ENCODE assay signal across 18 cellular contexts in the genomic region with DNA sequence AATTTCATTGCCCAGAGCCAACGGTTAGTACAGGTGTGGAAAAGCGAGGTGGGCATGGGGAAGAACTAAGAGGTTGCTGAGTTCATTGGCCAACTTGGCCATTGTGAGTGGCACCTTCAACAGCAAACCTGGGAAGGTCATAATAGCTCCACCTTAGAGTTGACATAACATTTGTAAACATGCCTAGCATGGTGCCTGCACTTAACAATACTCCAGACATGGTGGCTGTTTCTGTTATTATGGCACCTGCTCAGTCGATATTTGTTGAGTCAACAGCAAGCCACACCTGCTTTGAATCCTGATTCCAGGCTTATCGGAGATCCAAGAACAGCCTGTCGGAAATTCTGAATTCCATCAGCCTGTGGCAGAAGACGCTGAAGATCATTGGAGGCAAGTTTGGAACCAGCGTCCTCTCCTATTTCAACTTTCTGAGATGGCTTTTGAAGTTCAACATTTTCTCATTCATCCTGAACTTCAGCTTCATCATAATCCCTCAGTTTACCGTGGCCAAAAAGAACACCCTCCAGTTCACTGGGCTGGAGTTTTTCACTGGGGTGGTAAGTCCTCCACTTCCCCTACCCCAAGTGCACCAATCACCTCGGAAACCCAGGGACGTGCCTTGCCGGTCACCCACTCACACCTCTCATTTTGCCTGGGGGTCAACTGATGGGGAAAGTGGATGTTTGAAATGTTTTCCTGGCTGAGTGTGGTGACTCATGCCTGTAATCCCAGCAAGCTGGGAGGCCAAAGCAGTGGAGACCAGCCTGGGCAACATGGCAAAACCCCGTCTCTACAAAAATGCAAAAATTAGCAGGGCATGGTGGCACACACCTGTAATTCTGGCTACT. TPM values are rescaled to one million over a fixed set of nuclear protein-coding genes. Genes with fewer than 3 reads are reported as not detected.
A peak's percentile ranks its signal among the peaks of the same experiment; 100 is the strongest.
DNase-seq lines count a peak whose midpoint lies in the region; TF ChIP-seq lines count a peak whose summit lies in the region.
"Had no signal": no experiment of that assay in that cellular context is flagged by ENCODE, and none has a peak within 500 bp of the region (broad histone marks: within the 10 kb centered on the region; RNA-seq: fewer than 3 reads in every experiment).

No MANE protein-coding gene starts in this region.

- no TSS peak for BruUV-seq in mammary epithelial cell (replicated peaks; lab: Mats Ljungman, UMichigan)

- H3K36me3 ChIP-seq in mammary epithelial cell (ENCODE audit: insufficient read depth, low read length) (no peaks in the 10 kb centered on the region), transverse colon (peaks cover 0 to 6% (median 0%) of the 10 kb centered on the region in 4 donors)
- H3K36me3 ChIP-seq in effector memory CD4-positive, alpha-beta T cell (ENCODE audit: control insufficient read depth, insufficient read depth, low read length), result no peaks in the 10 kb centered on the region
- H3K36me3 ChIP-seq: esophagus muscularis mucosa had no signal

- in situ Hi-C loops in mammary epithelial cell (cut with MboI; ENCODE audit: low sequenced_read_pairs in 2 of 2) (no loop called here), transverse colon (cut with MboI; ENCODE audit: low pct_ligation_motif_present in 1 of 4, low pct_unique_long_range_greater_than_20kb in 1 of 4, low sequenced_read_pairs in 3 of 4) (no loop called here)

- no peaks in the 10 kb centered on the region for H3K9me3 ChIP-seq in mammary epithelial cell (replicated peaks; ENCODE audit: insufficient read depth, low read length)
- no peaks in the 10 kb centered on the region for H3K9me3 ChIP-seq in transverse colon
- no peaks in the 10 kb centered on the region for H3K9me3 ChIP-seq in effector memory CD4-positive, alpha-beta T cell (ENCODE audit: control insufficient read depth, low read length)
- H3K9me3 ChIP-seq: body of pancreas, esophagus muscularis mucosa, testis had no signal

- CTCF ChIA-PET in mammary epithelial cell (lab: Charles Lee; ENCODE audit: low non-redundant PET), result no interaction called here

- H3K27ac ChIP-seq in mammary epithelial cell (ENCODE audit: insufficient read depth, low read depth, low read length) (no peak overlapping the region), transverse colon (peak overlapping the region in 3 of 4 donors; percentile 2 to 51 (median 46))
- H3K27ac ChIP-seq in effector memory CD4-positive, alpha-beta T cell (ENCODE audit: insufficient read depth, low read length, poor library complexity, severe bottlenecking), result no peak overlapping the region
- H3K27ac ChIP-seq: body of pancreas, esophagus muscularis mucosa, testis had no signal

- WGBS in mammary epithelial cell (ENCODE audit: low coverage, missing lambda C conversion rate), result 68% methylated on average over 12 of the region's 12 CpGs
- 43 to 78% methylated on average over 4 to 12 of the region's 12 CpGs for WGBS in transverse colon (ENCODE audit: low coverage in 1 of 2), 2 donors

- H3K27me3 ChIP-seq in mammary epithelial cell (ENCODE audit: insufficient read depth, low read length) (no peaks in the 10 kb centered on the region), transverse colon (no peaks in the 10 kb centered on the region)
- H3K27me3 ChIP-seq in effector memory CD4-positive, alpha-beta T cell (replicated peaks; ENCODE audit: control insufficient read depth, insufficient read depth, low read length, poor library complexity, severe bottlenecking), result no peaks in the 10 kb centered on the region
- H3K27me3 ChIP-seq: body of pancreas, esophagus muscularis mucosa, testis had no signal

- no peaks in the 10 kb centered on the region for H3K79me2 ChIP-seq in mammary epithelial cell (ENCODE audit: insufficient read depth, low read length)

- peak; percentile 54 for DNase-seq in NCI-H1092 (lab: John Stamatoyannopoulos, UW)
- peak; percentile 20 for DNase-seq in NCI-H2196 treated with DMSO at 0.1 percent for 48 hours (lab: John Stamatoyannopoulos, UW; ENCODE audit: unreplicated experiment)
- peak; percentile 6 for DNase-seq in mammary epithelial cell
- no peak for DNase-seq in transverse colon
- no peak for DNase-seq in effector memory CD4-positive, alpha-beta T cell
- DNase-seq in GM03348 (ENCODE audit: low spot score), result no peak
- no peak for DNase-seq in Ammon's horn (ENCODE audit: low spot score)
- DNase-seq: activated CD4-positive, alpha-beta T cell treated with anti-CD3 and anti-CD28 coated beads for 48 hours; activated CD8-positive, alpha-beta memory T cell treated with anti-CD3 and anti-CD28 coated beads, Interleukin-2, amount 50 U/mL, for 48 hours; activated naive CD4-positive, alpha-beta T cell treated with anti-CD3 and anti-CD28 coated beads for 36 hours; body of pancreas; C1 segment of cervical spinal cord; glutamatergic neuron; HCEC 1CT; NK-92 treated with Interleukin-12 subunit alpha and Interleukin-12 subunit beta, amount 100 ng/mL, for 24 hours; stimulated activated CD4-positive, alpha-beta T cell treated with anti-CD3 and anti-CD28 coated beads, Interleukin-2, amount 100 ng/mL, for 24 hours; testis had no signal

- no peak overlapping the region for H3K9ac ChIP-seq in mammary epithelial cell (ENCODE audit: insufficient read depth, low read length)

- H4K20me1 ChIP-seq in mammary epithelial cell (ENCODE audit: insufficient read depth, low read length), result no peaks in the 10 kb centered on the region

- no peak overlapping the region for H3K4me2 ChIP-seq in mammary epithelial cell (ENCODE audit: insufficient read depth, low read depth, low read length)

- no peak for TF ChIP-seq CTCF in mammary epithelial cell (conservative IDR thresholded peaks at IDR 0.05 in 1 of 2, IDR thresholded peaks at IDR 0.05 in 1 of 2; ENCODE audit: extremely low read depth in 1 of 2, insufficient read depth in 1 of 2, low read depth in 1 of 2, low read length in 2 of 2)
- no peak for TF ChIP-seq CTCF in transverse colon (IDR thresholded peaks at IDR 0.05)

- intact Hi-C loops in mammary epithelial cell (cut with micrococcal nuclease) (no loop called here), transverse colon (cut with DNase I; ENCODE audit: low total_unique reads) (no loop called here)

- dilution Hi-C loops in mammary epithelial cell (cut with HindIII; ENCODE audit: low sequenced_read_pairs), result no loop called here

- H3K4me1 ChIP-seq in mammary epithelial cell (ENCODE audit: insufficient read depth, low read length), result no peaks in the 10 kb centered on the region
- H3K4me1 ChIP-seq in transverse colon, result peaks cover 0 to 5% (median 2%) of the 10 kb centered on the region in 4 donors
- no peaks in the 10 kb centered on the region for H3K4me1 ChIP-seq in effector memory CD4-positive, alpha-beta T cell (ENCODE audit: control insufficient read depth, insufficient read depth, low read length, poor library complexity, severe bottlenecking)
- H3K4me1 ChIP-seq: body of pancreas, esophagus muscularis mucosa, testis had no signal

- no peak for TF ChIP-seq EP300 in transverse colon (IDR thresholded peaks at IDR 0.05; ENCODE audit: low read depth)

- no peak overlapping the region for H2AFZ ChIP-seq in mammary epithelial cell (ENCODE audit: low read depth, low read length)

- no peak overlapping the region for H3K4me3 ChIP-seq in mammary epithelial cell (replicated peaks in 1 of 3; ENCODE audit: insufficient read depth in 1 of 3, low read depth in 2 of 3, low read length in 3 of 3)
- no peak overlapping the region for H3K4me3 ChIP-seq in transverse colon
- no peak overlapping the region for H3K4me3 ChIP-seq in effector memory CD4-positive, alpha-beta T cell (ENCODE audit: insufficient read depth, low read depth, low read length, poor library complexity, severe bottlenecking)
- H3K4me3 ChIP-seq: body of pancreas, esophagus muscularis mucosa, testis had no signal

- TF ChIP-seq POLR2A in transverse colon (IDR thresholded peaks at IDR 0.05), result no peak

RNA-seq across cellular contexts. Expression of a gene that starts 46.0 kb away (rescaled TPM):
- under 1 TPM in 1 of 2 donors, not detected in 1; 0.33 TPM for total RNA-seq in mammary epithelial cell
- polyA plus RNA-seq in mammary epithelial cell, result 0.11 TPM
- not detected for polyA minus RNA-seq in mammary epithelial cell
- total RNA-seq in transverse colon, result 10 to 100 TPM; 14.5 to 94.6 (median 82.4) TPM
- total RNA-seq: activated naive CD4-positive, alpha-beta T cell treated with anti-CD3 and anti-CD28 coated beads for 36 hours had no signal

RNA-seq across cellular contexts. Expression of a gene that starts 58.2 kb away (rescaled TPM):
- total RNA-seq in mammary epithelial cell, result 10 to 100 TPM; 48.4 to 61.2 TPM
- 35.1 TPM for polyA plus RNA-seq in mammary epithelial cell
- polyA minus RNA-seq in mammary epithelial cell, result 36.3 TPM
- 100 to 1,000 TPM in 2 of 4 donors, 10 to 100 TPM in 2; 47.5 to 120 (median 96.8) TPM for total RNA-seq in transverse colon

Comparison
In these comparisons a context has a peak if more than half of its experiments do, and no peak if none do; other contexts are left out.
1. DNase-seq: peak in NCI-H1092 (single experiment), NCI-H2196 treated with DMSO at 0.1 percent for 48 hours (single experiment) and mammary epithelial cell (single experiment); none in transverse colon (single experiment), effector memory CD4-positive, alpha-beta T cell (0 of 3), GM03348 (single experiment) and Ammon's horn (single experiment).
2. H3K27ac ChIP-seq: peak in transverse colon (3 of 4); none in mammary epithelial cell (single experiment) and effector memory CD4-positive, alpha-beta T cell (single experiment).
3. RNA of a gene that starts 46.0 kb away (total RNA-seq): 14.5 to 94.6 TPM in transverse colon; 0.33 TPM in mammary epithelial cell; every median in the first group is over 10 times any median in the second.